ENCODE assay signal across 8 cellular contexts in genomic region chr6:121435444-121436069, GRCh38. TPM values are rescaled to one million over a fixed set of nuclear protein-coding genes. Genes with fewer than 3 reads are reported as not detected.
DNase-seq lines count a peak whose midpoint lies in the region; ATAC-seq and TF ChIP-seq lines count a peak whose summit lies in the region.

Gene GJA1 (plus strand): TSS chr6:121435646. CDS start chr6:121446848, 11,202 bp downstream.

- no peak for ATAC-seq in activated naive CD8-positive, alpha-beta T cell treated with anti-CD3 and anti-CD28 coated beads, Interleukin-2, amount 50 U/mL, for 24 hours
- no peak for ATAC-seq in GM21515 (IDR thresholded peaks at IDR 0.05; ENCODE audit: unreplicated experiment)
- no peak for ATAC-seq in GM18505 (IDR thresholded peaks at IDR 0.05; ENCODE audit: unreplicated experiment)

- H3K4me1 ChIP-seq in cardiac muscle cell (ENCODE audit: low read depth) (no peaks in the 10 kb centered on the region), osteoblast (ENCODE audit: insufficient read depth, low read length) (peaks cover 31% of the 10 kb centered on the region)

- DNase-seq in SIG-M5 treated with dmso at 0.1 percent for 504 hours (lab: John Stamatoyannopoulos, UW; ENCODE audit: unreplicated experiment) = peak; percentile 77
- DNase-seq in SIG-M5 (lab: John Stamatoyannopoulos, UW) = no peak
- DNase-seq in activated naive CD8-positive, alpha-beta T cell treated with anti-CD3 and anti-CD28 coated beads, Interleukin-2, amount 50 U/mL, for 24 hours = no peak
- peak; percentile 73 to 85 for DNase-seq in cardiac muscle cell (ENCODE audit: low read depth in 1 of 2, low spot score in 1 of 2)
- peak; percentile 81 for DNase-seq in osteoblast (ENCODE audit: insufficient read length, low spot score, missing footprints)
- DNase-seq in NCI-H2107 (lab: John Stamatoyannopoulos, UW) = no peak

- TF ChIP-seq CTCF in cardiac muscle cell (IDR thresholded peaks at IDR 0.05; ENCODE audit: low read depth, low read length) (no peak), osteoblast (IDR thresholded peaks at IDR 0.05; ENCODE audit: extremely low read depth, low read depth, low read length) (no peak)

- H3K4me3 Mint-ChIP-seq in activated naive CD8-positive, alpha-beta T cell treated with anti-CD3 and anti-CD28 coated beads, Interleukin-2, amount 50 U/mL, for 24 hours = peak within 1 kb of the TSS; percentile 81

- H3K4me3 ChIP-seq in cardiac muscle cell (peak within 1 kb of the TSS; percentile 80), osteoblast (ENCODE audit: insufficient read depth, low read length) (peak within 1 kb of the TSS; percentile 83)

- peak within 1 kb of the TSS; percentile 23 for H2AFZ ChIP-seq in osteoblast (ENCODE audit: low read length)

- H3K36me3 ChIP-seq in cardiac muscle cell (no peaks in the 10 kb centered on the region), osteoblast (ENCODE audit: insufficient read depth, low read length) (peaks cover 10% of the 10 kb centered on the region)

- TF ChIP-seq POLR2A in GM18505 (IDR thresholded peaks at IDR 0.05; ENCODE audit: borderline replicate concordance, extremely low read depth, insufficient read depth, insufficient read length) = no peak

- peaks cover 41% of the 10 kb centered on the region for H3K27me3 Mint-ChIP-seq in activated naive CD8-positive, alpha-beta T cell treated with anti-CD3 and anti-CD28 coated beads, Interleukin-2, amount 50 U/mL, for 24 hours

- H3K27ac ChIP-seq in cardiac muscle cell (peak within 1 kb of the TSS; percentile 3), osteoblast (ENCODE audit: low read depth, low read length) (peak within 1 kb of the TSS; percentile 97)

- H3K4me1 Mint-ChIP-seq in activated naive CD8-positive, alpha-beta T cell treated with anti-CD3 and anti-CD28 coated beads, Interleukin-2, amount 50 U/mL, for 24 hours = peaks cover 16% of the 10 kb centered on the region

- no peaks in the 10 kb centered on the region for H3K9me3 Mint-ChIP-seq in activated naive CD8-positive, alpha-beta T cell treated with anti-CD3 and anti-CD28 coated beads, Interleukin-2, amount 50 U/mL, for 24 hours

- peaks cover 6% of the 10 kb centered on the region for H4K20me1 ChIP-seq in osteoblast (ENCODE audit: insufficient read depth, low read length)

- peak within 1 kb of the TSS; percentile 85 for H3K4me2 ChIP-seq in osteoblast (ENCODE audit: insufficient read depth, low read length)

- H3K36me3 Mint-ChIP-seq in activated naive CD8-positive, alpha-beta T cell treated with anti-CD3 and anti-CD28 coated beads, Interleukin-2, amount 50 U/mL, for 24 hours (ENCODE audit: low read depth) = no peaks in the 10 kb centered on the region

- no peaks in the 10 kb centered on the region for H3K9me3 ChIP-seq in cardiac muscle cell (ENCODE audit: low read depth)
- H3K9me3 ChIP-seq in osteoblast (ENCODE audit: low read depth, low read length) = no peaks in the 10 kb centered on the region

- H3K27me3 ChIP-seq in cardiac muscle cell (no peaks in the 10 kb centered on the region), osteoblast (ENCODE audit: insufficient read depth, low read length) (no peaks in the 10 kb centered on the region)

- no peak within 1 kb of the TSS for H3K27ac Mint-ChIP-seq in activated naive CD8-positive, alpha-beta T cell treated with anti-CD3 and anti-CD28 coated beads, Interleukin-2, amount 50 U/mL, for 24 hours

- H3K79me2 ChIP-seq in osteoblast (ENCODE audit: insufficient read depth, low read length) = peaks cover 57% of the 10 kb centered on the region

RNA-seq across cellular contexts. Expression of gene GJA1, which starts in this region (rescaled TPM):
- total RNA-seq in cardiac muscle cell = 6.5 and 6.8 TPM in 2 replicates
- polyA plus RNA-seq in cardiac muscle cell = 2.6 and 3.3 TPM in 2 replicates
- total RNA-seq in osteoblast = 1,360 and 1,632 TPM in 2 replicates

Comparison
In these comparisons a context has a peak if more than half of its experiments do, and no peak if none do; other contexts are left out.
1. RNA of gene GJA1 (total RNA-seq): 1,360 to 1,632 TPM in osteoblast; 6.5 to 6.8 TPM in cardiac muscle cell; every median in the first group is over 100 times any median in the second.
2. DNase-seq: peak in SIG-M5 treated with dmso at 0.1 percent for 504 hours (single experiment), cardiac muscle cell (2 of 2) and osteoblast (single experiment); none in SIG-M5 (single experiment), activated naive CD8-positive, alpha-beta T cell treated with anti-CD3 and anti-CD28 coated beads, Interleukin-2, amount 50 U/mL, for 24 hours (single experiment) and NCI-H2107 (single experiment).